Comparison of ENCODE assay signal across 1 cellular context in the genomic region with DNA sequence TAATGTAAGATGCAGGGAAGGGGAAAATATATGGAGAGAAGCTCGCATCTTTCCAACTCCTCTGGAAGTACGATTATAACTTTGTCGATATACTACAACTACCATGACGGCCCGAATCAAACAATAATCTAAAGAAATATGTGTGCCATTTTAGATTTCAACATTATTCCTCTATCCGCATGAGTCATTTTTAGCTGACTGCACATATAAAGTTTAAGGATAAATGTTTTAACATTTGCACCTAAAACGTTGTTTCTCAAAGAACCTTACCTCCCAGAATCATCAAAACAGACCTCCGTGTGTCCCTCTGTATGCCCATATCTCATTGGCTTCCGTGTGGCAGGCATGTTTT.
TF ChIP-seq lines count a peak whose summit lies in the region.

No MANE protein-coding gene starts in this region.

TF ChIP-seq in GM23338, 12 proteins besides CTCF, POLR2A, EP300 and RAD21 (continued from another document):
- no peak for TF ChIP-seq ZNF462 (CRISPR knock-in tag; IDR thresholded peaks at IDR 0.05)
